ENCODE assay signal across 7 cellular contexts in the genomic region with DNA sequence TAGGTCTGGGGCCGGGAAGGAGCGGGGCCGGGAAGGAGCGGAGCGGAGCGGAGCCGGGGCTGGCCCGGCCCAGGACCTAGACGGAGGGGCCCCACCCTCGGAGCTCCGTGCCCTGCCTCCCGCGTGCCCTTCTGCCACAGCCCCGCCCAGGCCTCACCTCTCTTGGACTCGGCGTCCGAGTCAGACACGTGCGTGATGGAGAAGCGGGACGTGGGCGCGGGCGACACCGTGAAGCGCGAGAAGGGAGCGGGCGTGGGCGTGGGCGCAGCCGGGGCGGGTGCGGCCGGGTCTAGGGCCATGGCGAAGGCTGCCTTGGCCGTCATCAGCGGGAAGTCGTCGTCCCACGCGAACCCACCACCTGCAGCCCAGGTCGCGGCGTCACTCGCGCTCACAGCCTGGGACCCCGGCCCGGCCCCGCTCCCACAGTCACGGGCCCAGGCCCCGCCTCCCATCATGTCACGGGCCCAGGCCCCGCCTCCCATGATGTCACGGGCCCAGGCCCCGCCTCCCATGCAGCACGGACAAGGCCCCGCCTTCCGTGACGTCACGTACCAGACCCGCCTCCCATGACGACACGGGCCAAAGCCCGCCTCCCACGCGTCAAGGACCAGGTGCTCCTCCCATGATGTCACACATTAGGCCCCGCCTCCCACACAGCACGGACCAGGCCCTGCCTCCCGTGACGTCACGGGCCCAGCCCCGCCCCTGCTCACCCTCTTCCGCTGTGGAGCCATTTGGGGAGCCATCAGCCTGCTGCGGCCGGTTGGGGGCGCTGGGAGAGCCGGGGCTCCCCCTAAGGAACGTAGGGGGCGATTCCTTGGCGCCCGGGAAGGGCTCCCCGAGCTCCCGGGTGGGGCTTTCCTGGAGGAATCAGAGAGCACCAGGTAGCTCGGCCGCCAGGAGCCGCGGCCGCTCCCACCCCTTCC. TPM values are rescaled to one million over a fixed set of nuclear protein-coding genes. Genes with fewer than 3 reads are reported as not detected.
A peak's percentile ranks its signal among the peaks of the same experiment; 100 is the strongest.
DNase-seq lines count a peak whose midpoint lies in the region; ATAC-seq lines count a peak whose summit lies in the region.

No MANE protein-coding gene starts in this region.

- peak overlapping the region; percentile 67 for H3K27ac ChIP-seq in cingulate gyrus (ENCODE audit: low read depth, low read length)

- H3K27me3 Mint-ChIP-seq in activated CD4-positive, alpha-beta T cell treated with anti-CD3 and anti-CD28 coated beads, Interleukin-2, amount 10 ng/mL, durations not matched to agents 7 days and 5 days, result no peaks in the 10 kb centered on the region

- POLR2A ChIA-PET in activated CD4-positive, alpha-beta T cell treated with anti-CD3 and anti-CD28 coated beads, Interleukin-2, amount 10 ng/mL, durations not matched to agents 7 days and 5 days (lab: Charles Lee), result no interaction called here

- DNase-seq in GM19240 (ENCODE audit: insufficient read length, low spot score) (peak; percentile 68), NCI-H2081 (lab: John Stamatoyannopoulos, UW) (peak; percentile 93 to 96), kidney glomerular epithelial cell (lab: John Stamatoyannopoulos, UW) (peak; percentile 60)
- peak; percentile 78 for DNase-seq in activated CD4-positive, alpha-beta T cell treated with anti-CD3 and anti-CD28 coated beads, Interleukin-2, amount 10 ng/mL, durations not matched to agents 7 days and 5 days
- DNase-seq in stimulated activated CD4-positive, alpha-beta T cell treated with anti-CD3 and anti-CD28 coated beads, Interleukin-1b, Interleukin-23, amount 100 ng/mL, for 48 hours, result peak; percentile 92

- CTCF ChIA-PET in activated CD4-positive, alpha-beta T cell treated with anti-CD3 and anti-CD28 coated beads, Interleukin-2, amount 10 ng/mL, durations not matched to agents 7 days and 5 days (lab: Charles Lee), result interaction anchor here (1.4 kb wide), 1 partner anchor 22 kb away, joined by 4 read pairs; no protein-coding TSS in a partner anchor

- no peaks in the 10 kb centered on the region for H3K9me3 Mint-ChIP-seq in activated CD4-positive, alpha-beta T cell treated with anti-CD3 and anti-CD28 coated beads, Interleukin-2, amount 10 ng/mL, durations not matched to agents 7 days and 5 days

- ATAC-seq in GM21515 (IDR thresholded peaks at IDR 0.05; ENCODE audit: unreplicated experiment), result no peak

- no peak overlapping the region for H3K27ac Mint-ChIP-seq in activated CD4-positive, alpha-beta T cell treated with anti-CD3 and anti-CD28 coated beads, Interleukin-2, amount 10 ng/mL, durations not matched to agents 7 days and 5 days

- H3K4me3 Mint-ChIP-seq in activated CD4-positive, alpha-beta T cell treated with anti-CD3 and anti-CD28 coated beads, Interleukin-2, amount 10 ng/mL, durations not matched to agents 7 days and 5 days, result no peak overlapping the region

- H3K36me3 Mint-ChIP-seq in activated CD4-positive, alpha-beta T cell treated with anti-CD3 and anti-CD28 coated beads, Interleukin-2, amount 10 ng/mL, durations not matched to agents 7 days and 5 days (ENCODE audit: low read depth), result no peaks in the 10 kb centered on the region

- H3K4me1 Mint-ChIP-seq in activated CD4-positive, alpha-beta T cell treated with anti-CD3 and anti-CD28 coated beads, Interleukin-2, amount 10 ng/mL, durations not matched to agents 7 days and 5 days, result no peaks in the 10 kb centered on the region

RNA-seq across cellular contexts. Expression of gene PVALEF, which starts 45.8 kb away (rescaled TPM):
- total RNA-seq in activated CD4-positive, alpha-beta T cell treated with anti-CD3 and anti-CD28 coated beads, Interleukin-2, amount 10 ng/mL, durations not matched to agents 7 days and 5 days, result not detected

RNA-seq across cellular contexts. Expression of gene AATK, which starts 46.5 kb away (rescaled TPM):
- under 1 TPM; 0.25 to 0.31 TPM for total RNA-seq in activated CD4-positive, alpha-beta T cell treated with anti-CD3 and anti-CD28 coated beads, Interleukin-2, amount 10 ng/mL, durations not matched to agents 7 days and 5 days
